In genomic region chr1:109298666-109299086, GRCh38 we compare ENCODE assay signal across 13 cellular contexts. TPM values are rescaled to one million over a fixed set of nuclear protein-coding genes. Genes with fewer than 3 reads are reported as not detected.
DNase-seq lines count a peak whose midpoint lies in the region; ATAC-seq and TF ChIP-seq lines count a peak whose summit lies in the region.
"Had no signal": no experiment of that assay in that cellular context is flagged by ENCODE, and none has a peak within 500 bp of the region (broad histone marks: within the 10 kb centered on the region; RNA-seq: fewer than 3 reads in every experiment).

No MANE protein-coding gene starts in this region.

- TF ChIP-seq POLR2A in breast epithelium (IDR thresholded peaks at IDR 0.05) = no peak
- TF ChIP-seq POLR2A in suprapubic skin (IDR thresholded peaks at IDR 0.05) = no peak

- TF ChIP-seq CTCF in breast epithelium (IDR thresholded peaks at IDR 0.05) = peak in 1 of 3 donors; percentile 12
- TF ChIP-seq CTCF in suprapubic skin (IDR thresholded peaks at IDR 0.05) = no peak

- ATAC-seq in left lobe of liver (peak; percentile 62), GM18873 (IDR thresholded peaks at IDR 0.05; ENCODE audit: low FRiP score, unreplicated experiment) (no peak)
- ATAC-seq: A549; effector memory CD8-positive, alpha-beta T cell had no signal

- H3K9me3 ChIP-seq in breast epithelium (no peaks in the 10 kb centered on the region), suprapubic skin (no peaks in the 10 kb centered on the region)
- H3K9me3 ChIP-seq: A549 had no signal

- no peaks in the 10 kb centered on the region for H3K27me3 ChIP-seq in breast epithelium
- no peaks in the 10 kb centered on the region for H3K27me3 ChIP-seq in suprapubic skin

- intact Hi-C loops in breast epithelium (cut with DNase I; ENCODE audit: low total_unique reads) = no loop called here

- H3K36me3 ChIP-seq in breast epithelium (no peaks in the 10 kb centered on the region), suprapubic skin (no peaks in the 10 kb centered on the region)

- H3K4me3 ChIP-seq in breast epithelium (peak overlapping the region in 2 of 3 donors; percentile 15 to 34), suprapubic skin (no peak overlapping the region)
- H3K4me3 ChIP-seq: A549, skin epidermis had no signal

- DNase-seq in NCI-H2171 treated with DMSO at 0.1 percent for 48 hours (lab: John Stamatoyannopoulos, UW) (peak; percentile 35), NCI-H2171 (lab: John Stamatoyannopoulos, UW) (no peak), breast epithelium (ENCODE audit: low spot score in 2 of 2) (peak; percentile 50 to 58), left lobe of liver (ENCODE audit: low spot score) (no peak), suprapubic skin (ENCODE audit: low spot score in 2 of 2) (no peak), T1000 (lab: John Stamatoyannopoulos, UW) (no peak)
- no peak for DNase-seq in stimulated activated naive CD4-positive, alpha-beta T cell treated with Interleukin-2 at 50 U/mL for 16 hours (lab: John Stamatoyannopoulos, UW)
- DNase-seq: activated B cell treated with CpG ODN at 0.5 μM for 24 hours; effector memory CD8-positive, alpha-beta T cell had no signal

- 18% methylated on average over 5 of the region's 5 CpGs for WGBS in suprapubic skin

- no peak for TF ChIP-seq EP300 in suprapubic skin (IDR thresholded peaks at IDR 0.05)

- H3K27ac ChIP-seq in breast epithelium (peak overlapping the region; percentile 81 to 88), suprapubic skin (peak overlapping the region; percentile 7)
- H3K27ac ChIP-seq: A549, KMS-11 had no signal

- peaks cover 0 to 14% of the 10 kb centered on the region in 2 donors for H3K4me1 ChIP-seq in breast epithelium
- H3K4me1 ChIP-seq in suprapubic skin = peaks cover 27% of the 10 kb centered on the region

RNA-seq across cellular contexts. Expression of gene MYBPHL, which starts 8.1 kb away (rescaled TPM):
- total RNA-seq in breast epithelium (not detected), left lobe of liver (not detected), suprapubic skin (not detected)
- total RNA-seq: activated B cell treated with CpG ODN at 0.5 μM for 24 hours had no signal

RNA-seq across cellular contexts. Expression of gene PSRC1, which starts 15.7 kb away (rescaled TPM):
- 1 to 10 TPM; 4.2 to 5.9 (median 4.3) TPM for total RNA-seq in breast epithelium
- total RNA-seq in left lobe of liver = 0.63 TPM
- total RNA-seq in suprapubic skin = 1 to 10 TPM; 1.9 to 6.8 (median 3.7) TPM
- total RNA-seq: activated B cell treated with CpG ODN at 0.5 μM for 24 hours had no signal

RNA-seq across cellular contexts. Expression of gene CELSR2, which starts 49.3 kb away (rescaled TPM):
- total RNA-seq in breast epithelium (10 to 100 TPM in 2 of 3 donors, 1 to 10 TPM in 1; 1.3 to 19.5 (median 13.8) TPM), left lobe of liver (3.9 TPM), suprapubic skin (100 to 1,000 TPM; 106 to 145 (median 129) TPM)

Comparison
In these comparisons a context has a peak if more than half of its experiments do, and no peak if none do; other contexts are left out.
1. DNase-seq: peak in NCI-H2171 treated with DMSO at 0.1 percent for 48 hours (single experiment) and breast epithelium (2 of 2); none in NCI-H2171 (single experiment), left lobe of liver (single experiment), suprapubic skin (0 of 2), T1000 (single experiment) and stimulated activated naive CD4-positive, alpha-beta T cell treated with Interleukin-2 at 50 U/mL for 16 hours (single experiment).
2. RNA of gene CELSR2, which starts 49.3 kb away (total RNA-seq): 106 to 145 TPM in suprapubic skin; 1.3 to 19.5 TPM in breast epithelium and 3.9 TPM in left lobe of liver (single experiment); every median in the first group is over 4 times any median in the second.